ENCODE assay signal across 32 cellular contexts in the genomic region with DNA sequence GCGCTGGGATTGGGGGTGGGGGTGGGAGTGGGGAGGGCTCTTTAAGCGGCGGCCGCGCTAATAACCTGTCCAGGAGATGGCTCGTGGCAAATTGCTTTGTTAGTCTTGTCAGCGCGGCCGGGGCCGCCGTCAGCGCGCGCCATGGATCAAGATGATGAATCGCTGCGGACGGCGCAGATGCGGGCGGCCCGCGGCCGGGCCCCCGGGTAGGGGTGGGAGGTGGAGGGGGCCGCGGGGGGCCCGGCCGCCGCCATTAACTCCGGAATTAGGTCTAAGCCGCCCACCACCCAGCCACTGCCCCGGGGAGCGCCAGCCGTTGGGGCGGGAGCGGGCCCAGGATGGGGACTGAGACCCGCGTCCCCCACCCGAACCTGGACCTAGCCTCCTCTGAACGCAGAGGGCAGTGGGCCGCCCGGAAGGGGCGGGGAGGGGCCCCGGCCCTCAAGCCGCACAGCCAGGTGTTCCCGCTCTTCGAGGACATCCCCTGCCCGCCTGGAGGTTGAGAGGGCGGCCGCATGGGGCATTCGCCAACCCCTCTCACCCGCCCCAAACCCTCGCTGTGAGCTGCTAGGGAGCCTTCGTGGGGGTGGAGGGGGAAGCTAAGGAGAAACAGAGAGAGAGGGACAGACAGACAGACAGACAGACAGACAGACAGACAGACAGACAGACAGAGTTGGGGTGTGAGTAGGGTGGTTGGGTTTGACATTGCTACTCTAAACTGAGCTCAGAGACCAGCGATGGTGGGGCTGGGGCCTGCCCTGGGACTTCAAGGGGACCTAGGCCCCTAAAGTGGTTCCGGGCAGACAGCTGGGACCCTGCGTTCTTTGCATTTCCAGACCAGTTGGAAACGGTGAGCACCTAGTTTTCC. TPM values are rescaled to one million over a fixed set of nuclear protein-coding genes. Genes with fewer than 3 reads are reported as not detected.
DNase-seq lines count a peak whose midpoint lies in the region; TF ChIP-seq lines count a peak whose summit lies in the region.
"Had no signal": no experiment of that assay in that cellular context is flagged by ENCODE, and none has a peak within 500 bp of the region (broad histone marks: within the 10 kb centered on the region; RNA-seq: fewer than 3 reads in every experiment).

No MANE protein-coding gene starts in this region.

- peaks cover 27% of the 10 kb centered on the region for H3K4me1 ChIP-seq in HUES48 (ENCODE audit: control insufficient read depth, insufficient read depth, low read length)
- H3K4me1 ChIP-seq in NT2/D1 (ENCODE audit: insufficient read depth, insufficient read length) = peaks cover 34% of the 10 kb centered on the region

- H3K9me3 Mint-ChIP-seq in progenitor cell of endocrine pancreas (ENCODE audit: low read depth) = no peaks in the 10 kb centered on the region
- no peaks in the 10 kb centered on the region for H3K9me3 Mint-ChIP-seq in activated CD4-positive, alpha-beta memory T cell treated with anti-CD3 and anti-CD28 coated beads for 36 hours
- H3K9me3 Mint-ChIP-seq: T-helper 2 cell treated with Interferon-gamma antibody and Interleukin-4, amounts not matched to agents 5 μg/mL and 100 μg/mL, for 36 hours had no signal

- POLR2A ChIA-PET in RWPE1 (lab: Yijun Ruan, JAX; ENCODE audit: low non-redundant PET) = no interaction called here
- POLR2A ChIA-PET in activated CD4-positive, alpha-beta memory T cell treated with anti-CD3 and anti-CD28 coated beads for 36 hours (lab: Charles Lee) = no interaction called here

- peaks cover 17% of the 10 kb centered on the region for H3K4me1 Mint-ChIP-seq in progenitor cell of endocrine pancreas (ENCODE audit: low read depth)
- peaks cover 21% of the 10 kb centered on the region for H3K4me1 Mint-ChIP-seq in activated CD4-positive, alpha-beta memory T cell treated with anti-CD3 and anti-CD28 coated beads for 36 hours (ENCODE audit: low read depth)

- H3K27ac ChIP-seq in HUES48 (ENCODE audit: low read depth, low read length) (no peak overlapping the region), RWPE1 (no peak overlapping the region)
- H3K27ac ChIP-seq: C4-2B, dorsolateral prefrontal cortex, PC-9, prostate gland, sigmoid colon, VCaP had no signal

- H3K4me3 ChIP-seq in HUES48 (ENCODE audit: low read depth, low read length) (peak overlapping the region; percentile 38; the same call in 1 of the 2 replicates), NT2/D1 (ENCODE audit: insufficient read length, low read depth) (peak overlapping the region; percentile 29), iPS-11a (ENCODE audit: low read depth, low read length) (peak overlapping the region; percentile 20)
- H3K4me3 ChIP-seq: dorsolateral prefrontal cortex, PC-9, prostate gland, sigmoid colon had no signal

- CTCF ChIA-PET in RWPE1 (lab: Yijun Ruan, JAX) = interaction anchor here (0.5 to 0.6 kb wide), 2 partner anchors 37 to 47 kb away, joined by 3 to 4 read pairs; no protein-coding TSS in a partner anchor
- CTCF ChIA-PET in activated CD4-positive, alpha-beta memory T cell treated with anti-CD3 and anti-CD28 coated beads for 36 hours (lab: Charles Lee) = interaction anchor here (1.6 kb wide), 2 partner anchors 8 to 47 kb away, joined by 5 read pairs; no protein-coding TSS in a partner anchor

- H3K9ac ChIP-seq in HUES48 (ENCODE audit: low read depth, low read length) (no peak overlapping the region), NT2/D1 (ENCODE audit: insufficient read length, low read depth) (peak overlapping the region; percentile 52)

- H3K9me3 ChIP-seq in HUES48 (ENCODE audit: control insufficient read depth, insufficient read depth, low read length) (no peaks in the 10 kb centered on the region), NT2/D1 (ENCODE audit: insufficient read depth, low read length) (no peaks in the 10 kb centered on the region)
- H3K9me3 ChIP-seq: prostate gland, sigmoid colon had no signal

- no peak overlapping the region for H3K27ac Mint-ChIP-seq in progenitor cell of endocrine pancreas
- no peak overlapping the region for H3K27ac Mint-ChIP-seq in activated CD4-positive, alpha-beta memory T cell treated with anti-CD3 and anti-CD28 coated beads for 36 hours
- H3K27ac Mint-ChIP-seq: activated CD8-positive, alpha-beta memory T cell treated with anti-CD3 and anti-CD28 coated beads, Interleukin-2, amount 10 ng/mL, durations not matched to agents 7 days and 5 days; immature natural killer cell; T-helper 2 cell treated with Interferon-gamma antibody and Interleukin-4, amounts not matched to agents 5 μg/mL and 100 μg/mL, for 36 hours had no signal

- intact Hi-C loops in posterior vena cava (cut with DNase I) = no loop called here
- intact Hi-C loops in activated CD4-positive, alpha-beta memory T cell treated with anti-CD3 and anti-CD28 coated beads for 36 hours (cut with micrococcal nuclease) = loop anchor here (2.0 kb wide), 1 partner anchor 43 kb away; no protein-coding TSS in a partner anchor

- H3K36me3 Mint-ChIP-seq in progenitor cell of endocrine pancreas (ENCODE audit: insufficient read depth) = no peaks in the 10 kb centered on the region
- H3K36me3 Mint-ChIP-seq in activated CD4-positive, alpha-beta memory T cell treated with anti-CD3 and anti-CD28 coated beads for 36 hours = no peaks in the 10 kb centered on the region
- H3K36me3 Mint-ChIP-seq: activated CD8-positive, alpha-beta memory T cell treated with anti-CD3 and anti-CD28 coated beads, Interleukin-2, amount 10 ng/mL, durations not matched to agents 7 days and 5 days; brain had no signal

- TF ChIP-seq CTCF in RWPE1 (conservative IDR thresholded peaks at IDR 0.05; ENCODE audit: low read depth) = no peak
- no peak for TF ChIP-seq CTCF in progenitor cell of endocrine pancreas (IDR thresholded peaks at IDR 0.05; ENCODE audit: unreplicated experiment)

- H3K27me3 ChIP-seq in HUES48 (ENCODE audit: control insufficient read depth, insufficient read depth, low read length) (peaks cover 100% of the 10 kb centered on the region), NT2/D1 (ENCODE audit: insufficient read depth, insufficient read length) (peaks cover 100% of the 10 kb centered on the region)

- no peaks in the 10 kb centered on the region for H3K36me3 ChIP-seq in HUES48 (ENCODE audit: control insufficient read depth, insufficient read depth, low read length)
- no peaks in the 10 kb centered on the region for H3K36me3 ChIP-seq in NT2/D1 (ENCODE audit: insufficient read depth, insufficient read length, low read length)
- H3K36me3 ChIP-seq: prostate gland, sigmoid colon had no signal

- DNase-seq in NT2/D1 (ENCODE audit: low read depth, low spot score) (no peak), posterior vena cava (ENCODE audit: low spot score) (peak; percentile 76), RWPE1 (ENCODE audit: low spot score) (no peak), progenitor cell of endocrine pancreas (ENCODE audit: low spot score, unreplicated experiment) (no peak)
- no peak for DNase-seq in activated CD4-positive, alpha-beta memory T cell treated with anti-CD3 and anti-CD28 coated beads for 36 hours
- DNase-seq: activated CD4-positive, alpha-beta T cell treated with anti-CD3 and anti-CD28 coated beads, Interleukin-2, amount 50 U/mL, for 1 hour; activated CD8-positive, alpha-beta memory T cell treated with anti-CD3 and anti-CD28 coated beads, Interleukin-2, amount 10 ng/mL, durations not matched to agents 7 days and 5 days; activated T-cell treated with anti-CD3 and anti-CD28 coated beads, Interleukin-2, amount 50 U/mL, for 48 hours; Calu3; cerebellar nuclear complex; DND-41; dorsolateral prefrontal cortex; GOT3; immature natural killer cell; left colon; NCI-H1105 treated with DMSO at 0.1 percent for 48 hours; NCI-H2107; NCI-H446 treated with DMSO at 0.1 percent for 48 hours; PC-9; Right ventricle myocardium superior; sigmoid colon; stimulated activated naive CD4-positive, alpha-beta T cell treated with Interleukin-2 at 50 U/mL for 16 hours had no signal

- peaks cover 90% of the 10 kb centered on the region for H3K27me3 Mint-ChIP-seq in progenitor cell of endocrine pancreas
- H3K27me3 Mint-ChIP-seq in activated CD4-positive, alpha-beta memory T cell treated with anti-CD3 and anti-CD28 coated beads for 36 hours = peaks cover 71% of the 10 kb centered on the region

- no peak overlapping the region for H3K4me3 Mint-ChIP-seq in progenitor cell of endocrine pancreas (ENCODE audit: low read depth)
- no peak overlapping the region for H3K4me3 Mint-ChIP-seq in activated CD4-positive, alpha-beta memory T cell treated with anti-CD3 and anti-CD28 coated beads for 36 hours
- H3K4me3 Mint-ChIP-seq: activated CD8-positive, alpha-beta memory T cell treated with anti-CD3 and anti-CD28 coated beads, Interleukin-2, amount 10 ng/mL, durations not matched to agents 7 days and 5 days; immature natural killer cell; T-helper 2 cell treated with Interferon-gamma antibody and Interleukin-4, amounts not matched to agents 5 μg/mL and 100 μg/mL, for 36 hours had no signal

RNA-seq across cellular contexts. Expression of a gene that starts 3.8 kb away (rescaled TPM):
- total RNA-seq in posterior vena cava (not detected), progenitor cell of endocrine pancreas (not detected in 2 replicates)
- total RNA-seq in activated CD4-positive, alpha-beta memory T cell treated with anti-CD3 and anti-CD28 coated beads for 36 hours = under 1 TPM; 0.10 to 0.12 TPM
- total RNA-seq: dorsolateral prefrontal cortex, glomerular endothelial cell, left colon, M059J, prostate gland, Right ventricle myocardium superior, sigmoid colon, temporal lobe had no signal
